16 cellular contexts compared by ENCODE assay signal in the genomic region with DNA sequence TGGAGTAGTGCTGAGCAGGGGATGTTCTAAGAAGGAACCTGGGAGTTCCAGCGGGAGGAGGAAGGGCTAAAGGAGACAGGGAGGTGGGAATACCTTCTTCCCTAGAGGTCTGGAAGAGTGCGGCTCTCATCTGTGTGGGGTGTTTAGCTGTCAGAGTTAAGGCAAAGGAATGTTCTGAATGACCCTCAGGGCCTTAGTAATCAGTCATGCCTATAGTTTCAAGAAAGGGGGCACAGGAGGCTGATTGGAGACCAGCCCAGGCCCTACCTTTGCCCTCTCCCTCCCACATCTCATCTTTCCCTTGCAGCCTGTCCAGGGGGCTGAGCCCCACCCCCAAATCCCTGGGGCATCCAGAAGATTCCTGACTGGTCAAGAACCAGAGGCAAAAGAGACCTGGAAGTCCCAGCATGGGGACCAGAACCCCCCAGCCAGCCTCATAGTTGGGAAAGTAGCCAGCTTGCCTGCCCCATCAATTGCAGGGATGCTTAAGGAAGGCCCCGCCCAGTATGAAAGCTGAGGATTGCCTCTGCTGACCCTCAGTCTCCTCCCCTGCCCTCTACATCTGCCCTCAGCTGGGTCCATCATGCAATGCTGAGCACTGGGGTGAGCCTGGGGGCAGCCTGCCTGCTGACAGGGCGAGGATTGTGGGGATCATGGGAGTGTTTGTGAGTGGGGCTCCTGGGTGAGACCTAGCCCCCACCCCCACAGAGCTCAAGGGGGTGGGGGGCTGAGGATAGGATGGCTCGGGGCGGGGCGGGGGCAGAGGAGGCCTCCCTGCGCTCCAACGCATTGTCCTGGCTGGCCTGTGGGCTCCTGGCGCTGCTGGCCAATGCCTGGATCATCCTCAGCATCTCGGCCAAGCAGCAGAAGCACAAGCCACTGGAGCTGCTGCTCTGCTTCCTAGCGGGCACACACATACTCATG. TPM values are rescaled to one million over a fixed set of nuclear protein-coding genes. Genes with fewer than 3 reads are reported as not detected.
A peak's percentile ranks its signal among the peaks of the same experiment; 100 is the strongest.
DNase-seq lines count a peak whose midpoint lies in the region; ATAC-seq, FAIRE-seq and TF ChIP-seq lines count a peak whose summit lies in the region.
"Had no signal": no experiment of that assay in that cellular context is flagged by ENCODE, and none has a peak within 500 bp of the region (broad histone marks: within the 10 kb centered on the region; RNA-seq: fewer than 3 reads in every experiment).

No MANE protein-coding gene starts in this region.

- peak; percentile 84 for DNase-seq in ELF-1 (ENCODE audit: low read depth, low spot score)
- DNase-seq in bronchial epithelial cell (ENCODE audit: low read depth): no peak
- no peak for DNase-seq in nephron progenitor cell
- DNase-seq in BE2C: no peak
- no peak for DNase-seq in sciatic nerve (ENCODE audit: low spot score)
- DNase-seq in NCI-H2107 treated with DMSO at 0.1 percent for 48 hours (lab: John Stamatoyannopoulos, UW; ENCODE audit: unreplicated experiment): no peak
- DNase-seq: activated gamma-delta T cell, cortex of kidney, NCI-H1092 treated with DMSO at 0.1 percent for 48 hours, NCI-H69, T-helper 17 cell had no signal

- peak overlapping the region; percentile 90 for H3K4me3 Mint-ChIP-seq in nephron progenitor cell
- H3K4me3 Mint-ChIP-seq: memory B cell, T-helper 17 cell had no signal

- H3K9me3 Mint-ChIP-seq in nephron progenitor cell: no peaks in the 10 kb centered on the region
- H3K9me3 Mint-ChIP-seq: memory B cell had no signal

- peaks cover 94% of the 10 kb centered on the region for H3K4me1 Mint-ChIP-seq in nephron progenitor cell

- intact Hi-C loops in sciatic nerve (cut with DNase I): loop anchor here (10.0 kb wide), 1 partner anchor 69 kb away; the partner anchor contains the start of gene MLF2

- no peaks in the 10 kb centered on the region for H3K9me3 ChIP-seq in BE2C
- H3K9me3 ChIP-seq: ascending aorta, neutrophil had no signal

- H3K27ac Mint-ChIP-seq in nephron progenitor cell: peak overlapping the region; percentile 41
- H3K27ac Mint-ChIP-seq: memory B cell, T-helper 17 cell had no signal

- no peaks in the 10 kb centered on the region for H3K36me3 ChIP-seq in bronchial epithelial cell (ENCODE audit: control insufficient read depth, insufficient read depth, low read length)
- no peaks in the 10 kb centered on the region for H3K36me3 ChIP-seq in BE2C
- H3K36me3 ChIP-seq: ascending aorta, neutrophil had no signal

- ATAC-seq in sciatic nerve: no peak
- ATAC-seq: activated CD4-positive, CD25-positive, alpha-beta regulatory T cell treated with anti-CD3 and anti-CD28 coated beads, Interleukin-2, amount 50 U/mL, for 24 hours; esophagus mucosa; T-helper 17 cell had no signal

- FAIRE-seq in bronchial epithelial cell (lab: Jason Lieb, UNC): peak; percentile 66

- peaks cover 16% of the 10 kb centered on the region for H3K27me3 Mint-ChIP-seq in nephron progenitor cell (ENCODE audit: low read depth, poor library complexity)

- peaks cover 30% of the 10 kb centered on the region for H3K4me1 ChIP-seq in BE2C

- no peak for TF ChIP-seq CTCF in bronchial epithelial cell (IDR thresholded peaks at IDR 0.05; ENCODE audit: insufficient read depth, low read length, severe bottlenecking)
- TF ChIP-seq CTCF in nephron progenitor cell (IDR thresholded peaks at IDR 0.05): no peak
- TF ChIP-seq CTCF in BE2C (IDR thresholded peaks at IDR 0.05; ENCODE audit: low read depth, low read length): no peak

- H3K27me3 ChIP-seq in bronchial epithelial cell (ENCODE audit: control insufficient read depth, insufficient read depth, low read length) (peaks cover 23% of the 10 kb centered on the region), BE2C (no peaks in the 10 kb centered on the region)

- peaks cover 12% of the 10 kb centered on the region for H3K36me3 Mint-ChIP-seq in nephron progenitor cell (ENCODE audit: low read depth)
- H3K36me3 Mint-ChIP-seq: memory B cell had no signal

- H3K4me3 ChIP-seq in bronchial epithelial cell (ENCODE audit: low read depth, low read length) (no peak overlapping the region), BE2C (ENCODE audit: low read depth, low read length) (no peak overlapping the region)
- H3K4me3 ChIP-seq: ascending aorta had no signal

RNA-seq across cellular contexts. Expression of gene GPR162, which starts 1.8 kb away (rescaled TPM):
- total RNA-seq in bronchial epithelial cell (not detected in 2 replicates), sciatic nerve (4.5 TPM)
- 210 TPM for polyA plus RNA-seq in BE2C (2012; ENCODE audit: insufficient read depth, insufficient read length, low read depth)

RNA-seq across cellular contexts. Expression of gene P3H3, which starts 4.8 kb away (rescaled TPM):
- total RNA-seq in bronchial epithelial cell (11.3 and 20.0 TPM in 2 replicates), sciatic nerve (27.4 TPM)
- 93.6 TPM for polyA plus RNA-seq in BE2C (2012; ENCODE audit: insufficient read depth, insufficient read length, low read depth)

RNA-seq across cellular contexts. Expression of gene GNB3, which starts 17.3 kb away (rescaled TPM):
- total RNA-seq in bronchial epithelial cell: 0.38 and 0.53 TPM in 2 replicates
- 88.5 TPM for polyA plus RNA-seq in BE2C (2012; ENCODE audit: insufficient read depth, insufficient read length, low read depth)
- 7.1 TPM for total RNA-seq in sciatic nerve
- total RNA-seq: esophagus mucosa had no signal

RNA-seq across cellular contexts. Expression of gene CDCA3, which starts 27.7 kb away (rescaled TPM):
- 0.26 and 0.51 TPM in 2 replicates for total RNA-seq in bronchial epithelial cell
- polyA plus RNA-seq in BE2C (2012; ENCODE audit: insufficient read depth, insufficient read length, low read depth): 11.9 TPM
- total RNA-seq in sciatic nerve: 0.71 TPM
- total RNA-seq: ascending aorta had no signal

RNA-seq across cellular contexts. Expression of gene USP5, which starts 28.5 kb away (rescaled TPM):
- total RNA-seq in bronchial epithelial cell: 45.0 and 46.9 TPM in 2 replicates
- polyA plus RNA-seq in BE2C (2012; ENCODE audit: insufficient read depth, insufficient read length, low read depth): 84.6 TPM
- 70.1 TPM for total RNA-seq in sciatic nerve
